20 cellular contexts compared by ENCODE assay signal in genomic region chr18:35811896-35812295, GRCh38.
DNase-seq lines count a peak whose midpoint lies in the region; ATAC-seq and TF ChIP-seq lines count a peak whose summit lies in the region.
"Had no signal": no experiment of that assay in that cellular context is flagged by ENCODE, and none has a peak within 500 bp of the region (broad histone marks: within the 10 kb centered on the region; RNA-seq: fewer than 3 reads in every experiment).

No MANE protein-coding gene starts in this region.

- WGBS in mesendoderm (ENCODE audit: extremely low coverage, insufficient coverage, low lambda C conversion rate) = no CpG with 5 or more reads among the region's 3 CpGs

- intact Hi-C loops in upper lobe of right lung (cut with DNase I) = no loop called here

- peak; percentile 4 for DNase-seq in NK-92 treated with Interleukin-12 subunit alpha and Interleukin-12 subunit beta, amount 100 ng/mL, for 24 hours (lab: John Stamatoyannopoulos, UW)
- DNase-seq in NK-92 (lab: John Stamatoyannopoulos, UW; ENCODE audit: unreplicated experiment) (no peak), NOMO-1 treated with dmso at 0.1 percent for 144 hours (lab: John Stamatoyannopoulos, UW; ENCODE audit: unreplicated experiment) (peak; percentile 57), dermis microvascular lymphatic vessel endothelial cell (ENCODE audit: low read depth in 2 of 2) (peak; percentile 1 to 60), upper lobe of right lung (no peak), mesendoderm (no peak), LoVo (ENCODE audit: low spot score) (no peak)
- DNase-seq in activated CD4-positive, alpha-beta T cell treated with anti-CD3 and anti-CD28 coated beads for 4 hours = no peak
- DNase-seq: activated naive CD8-positive, alpha-beta T cell treated with anti-CD3 and anti-CD28 coated beads, Interleukin-2, amount 10 ng/mL, durations not matched to agents 7 days and 5 days; DMS 273 treated with DMSO at 0.1 percent for 48 hours; heart right ventricle; mesenchymal stem cell; NCI-H2081; NCI-H524; Right ventricle myocardium superior; stimulated activated CD4-positive, alpha-beta T cell treated with anti-CD3 and anti-CD28 coated beads, Interleukin-12 subunit alpha, Interleukin-12 subunit beta, amount 100 ng/mL, for 4 hours; T-helper 17 cell had no signal

- no peak overlapping the region for H3K56ac ChIP-seq in mesendoderm (ENCODE audit: low read length)

- H3K36me3 ChIP-seq in upper lobe of right lung (no peaks in the 10 kb centered on the region), mesendoderm (ENCODE audit: control insufficient read depth, insufficient read depth, low read length) (no peaks in the 10 kb centered on the region)
- H3K36me3 ChIP-seq: heart right ventricle had no signal

- no peak overlapping the region for H4K8ac ChIP-seq in mesendoderm (ENCODE audit: low read depth, low read length)

- H2AK5ac ChIP-seq in mesendoderm (ENCODE audit: low read length) = no peak overlapping the region

- H3K4me3 ChIP-seq in upper lobe of right lung = no peak overlapping the region
- H3K4me3 ChIP-seq in mesendoderm (ENCODE audit: low read length) = no peak overlapping the region
- H3K4me3 ChIP-seq: heart right ventricle had no signal

- no peak for TF ChIP-seq CTCF in upper lobe of right lung (IDR thresholded peaks at IDR 0.05)

- H3K27ac ChIP-seq in upper lobe of right lung (no peak overlapping the region), mesendoderm (ENCODE audit: low read depth, low read length) (no peak overlapping the region)
- H3K27ac ChIP-seq: 22Rv1 had no signal

- H3K18ac ChIP-seq in mesendoderm (ENCODE audit: low read length) = no peak overlapping the region

- H3K27me3 ChIP-seq in upper lobe of right lung = no peaks in the 10 kb centered on the region
- no peaks in the 10 kb centered on the region for H3K27me3 ChIP-seq in mesendoderm (ENCODE audit: insufficient read depth, low read length, poor library complexity)
- H3K27me3 ChIP-seq: heart right ventricle had no signal

- H3K79me2 ChIP-seq in mesendoderm (ENCODE audit: control insufficient read depth, insufficient read depth, low read length) = no peaks in the 10 kb centered on the region

- no peaks in the 10 kb centered on the region for H3K9me3 ChIP-seq in upper lobe of right lung

- H2BK5ac ChIP-seq in mesendoderm (ENCODE audit: low read length) = no peak overlapping the region

- ATAC-seq in upper lobe of right lung = peak; percentile 38
- ATAC-seq: heart right ventricle; stimulated activated effector memory CD8-positive, alpha-beta T cell treated with anti-CD3 and anti-CD28 coated beads, Interleukin-12 subunit alpha, Interleukin-12 subunit beta, amount 100 ng/mL, for 72 hours; T-helper 17 cell; WTC11 had no signal

- no peaks in the 10 kb centered on the region for H3K79me1 ChIP-seq in mesendoderm (ENCODE audit: low read length)

- no peak overlapping the region for H2BK120ac ChIP-seq in mesendoderm (ENCODE audit: low read depth, low read length)

- H3K4me2 ChIP-seq in mesendoderm (ENCODE audit: low read length) = no peak overlapping the region

- no peak overlapping the region for H2BK15ac ChIP-seq in mesendoderm (replicated peaks; ENCODE audit: low read depth)

- H3K4ac ChIP-seq in mesendoderm (ENCODE audit: low read depth, low read length) = no peak overlapping the region

- no peak overlapping the region for H3K23ac ChIP-seq in mesendoderm (ENCODE audit: low read length)

- H3K9ac ChIP-seq in mesendoderm (ENCODE audit: low read length) = no peak overlapping the region

- no peaks in the 10 kb centered on the region for H3K4me1 ChIP-seq in upper lobe of right lung
- no peaks in the 10 kb centered on the region for H3K4me1 ChIP-seq in mesendoderm (ENCODE audit: control insufficient read depth, low read depth, low read length)

- no peak overlapping the region for H4K5ac ChIP-seq in mesendoderm (ENCODE audit: low read length)

Comparison
In these comparisons a context has a peak if more than half of its experiments do, and no peak if none do; other contexts are left out.
1. DNase-seq: peak in NK-92 treated with Interleukin-12 subunit alpha and Interleukin-12 subunit beta, amount 100 ng/mL, for 24 hours (single experiment), NOMO-1 treated with dmso at 0.1 percent for 144 hours (single experiment) and dermis microvascular lymphatic vessel endothelial cell (2 of 2); none in NK-92 (single experiment), upper lobe of right lung (single experiment), mesendoderm (single experiment), LoVo (single experiment) and activated CD4-positive, alpha-beta T cell treated with anti-CD3 and anti-CD28 coated beads for 4 hours (0 of 2).